15 cellular contexts compared by ENCODE assay signal in genomic region chr22:27130949-27131745, GRCh38.
DNase-seq lines count a peak whose midpoint lies in the region; ATAC-seq, FAIRE-seq and TF ChIP-seq lines count a peak whose summit lies in the region.
"Had no signal": no experiment of that assay in that cellular context is flagged by ENCODE, and none has a peak within 500 bp of the region (broad histone marks: within the 10 kb centered on the region; RNA-seq: fewer than 3 reads in every experiment).

No MANE protein-coding gene starts in this region.

- H4K20me1 ChIP-seq in astrocyte (ENCODE audit: insufficient read depth, low read length): no peaks in the 10 kb centered on the region
- H4K20me1 ChIP-seq in keratinocyte (ENCODE audit: control insufficient read depth, extremely low read depth, insufficient read depth, low read length): no peaks in the 10 kb centered on the region

- H3K36me3 Mint-ChIP-seq in astrocyte (ENCODE audit: low read depth, unreplicated experiment): no peaks in the 10 kb centered on the region
- H3K36me3 Mint-ChIP-seq in CD4-positive, alpha-beta T cell (ENCODE audit: low read depth): no peaks in the 10 kb centered on the region
- H3K36me3 Mint-ChIP-seq: CD4-positive, alpha-beta memory T cell had no signal

- no peak for ATAC-seq in A549
- ATAC-seq in CD4-positive, alpha-beta T cell (ENCODE audit: poor library complexity): no peak
- ATAC-seq in HG02840 (IDR thresholded peaks at IDR 0.05; ENCODE audit: low FRiP score, unreplicated experiment): no peak

- H3K27me3 ChIP-seq in astrocyte (ENCODE audit: insufficient read depth, low read length): no peaks in the 10 kb centered on the region
- no peaks in the 10 kb centered on the region for H3K27me3 ChIP-seq in keratinocyte (ENCODE audit: control insufficient read depth, extremely low read depth, insufficient read depth, low read length)
- H3K27me3 ChIP-seq in CD4-positive, alpha-beta T cell (ENCODE audit: control insufficient read depth, insufficient read depth, low read length): peaks cover 4% of the 10 kb centered on the region

- H2AFZ ChIP-seq in astrocyte (ENCODE audit: low read depth, low read length) (no peak overlapping the region), keratinocyte (ENCODE audit: control insufficient read depth, low read length) (no peak overlapping the region)

- intact Hi-C loops in CD4-positive, alpha-beta T cell (cut with DNase I, micrococcal nuclease): no loop called here

- H3K27ac ChIP-seq in A549 (peak overlapping the region; percentile 87 to 90; a peak in 5 of 6 replicates), HEK293 (ENCODE audit: extremely low read depth, low read depth, low read length) (no peak overlapping the region), astrocyte (ENCODE audit: low read depth, low read length) (peak overlapping the region; percentile 58), keratinocyte (ENCODE audit: control insufficient read depth, insufficient read depth, low read length) (no peak overlapping the region)
- no peak overlapping the region for H3K27ac ChIP-seq in CD4-positive, alpha-beta T cell (ENCODE audit: low read depth, low read length)

- POLR2A ChIA-PET in A549 (lab: Yijun Ruan, JAX): no interaction called here
- POLR2A ChIA-PET in HEK293 (lab: Yijun Ruan, JAX): interaction anchor here (1.0 kb wide), 2 partner anchors 19 to 109 kb away, joined by 3 to 4 read pairs; no protein-coding TSS in a partner anchor
- POLR2A ChIA-PET in CD4-positive, alpha-beta T cell (lab: Charles Lee): no interaction called here

- dilution Hi-C loops in keratinocyte (cut with MboI; ENCODE audit: extremely low pct_ligation_motif_present, low sequenced_read_pairs): no loop called here

- H3K9ac ChIP-seq in astrocyte (ENCODE audit: low read length) (peak overlapping the region; percentile 40), keratinocyte (ENCODE audit: control insufficient read depth, extremely low read depth, insufficient read depth, low read length) (no peak overlapping the region)

- peak overlapping the region; percentile 92 for H3K27ac Mint-ChIP-seq in astrocyte (ENCODE audit: unreplicated experiment)
- H3K27ac Mint-ChIP-seq in CD4-positive, alpha-beta T cell: no peak overlapping the region
- H3K27ac Mint-ChIP-seq: CD4-positive, alpha-beta memory T cell had no signal

- FAIRE-seq in A549 (lab: Jason Lieb, UNC) (no peak), astrocyte (lab: Jason Lieb, UNC) (peak; percentile 76), keratinocyte (lab: Jason Lieb, UNC) (peak; percentile 52), D721Med (lab: Jason Lieb, UNC) (no peak)
- FAIRE-seq: H1 had no signal

- no peak for TF ChIP-seq POLR2A in A549 (IDR thresholded peaks at IDR 0.05; ENCODE audit: low read length)

- H3K9me3 Mint-ChIP-seq in astrocyte (ENCODE audit: unreplicated experiment): peaks cover under 1% of the 10 kb centered on the region
- no peaks in the 10 kb centered on the region for H3K9me3 Mint-ChIP-seq in CD4-positive, alpha-beta T cell

- H3K9me1 ChIP-seq in keratinocyte (ENCODE audit: control insufficient read depth, extremely low read depth, insufficient read depth, low read length): no peaks in the 10 kb centered on the region

- DNase-seq in A549 (ENCODE audit: low read depth in 1 of 2, low spot score in 1 of 2) (no peak), astrocyte (ENCODE audit: low read depth) (peak; percentile 81), keratinocyte (ENCODE audit: low read depth, low spot score) (no peak), dedifferentiated amniotic fluid mesenchymal stem cell (ENCODE audit: extremely low spot score) (no peak), D721Med (ENCODE audit: insufficient read length, low spot score) (no peak)
- no peak for DNase-seq in CD4-positive, alpha-beta T cell
- DNase-seq: CD4-positive, alpha-beta memory T cell; DND-41; Kasumi-1; NCI-H1436 treated with DMSO at 0.1 percent for 48 hours; NCI-H2081 treated with DMSO at 0.1 percent for 48 hours; NCI-H526 had no signal

- H3K4me1 ChIP-seq in A549 (peaks cover 75% of the 10 kb centered on the region), HEK293 (ENCODE audit: control insufficient read depth, insufficient read depth, low read length) (no peaks in the 10 kb centered on the region), astrocyte (ENCODE audit: insufficient read depth, low read length) (peaks cover 56% of the 10 kb centered on the region), keratinocyte (ENCODE audit: control insufficient read depth, extremely low read depth, insufficient read depth, low read length) (peaks cover 42% of the 10 kb centered on the region)

- H3K4me3 Mint-ChIP-seq in astrocyte (ENCODE audit: unreplicated experiment): no peak overlapping the region
- H3K4me3 Mint-ChIP-seq in CD4-positive, alpha-beta T cell: no peak overlapping the region
- H3K4me3 Mint-ChIP-seq: CD4-positive, alpha-beta memory T cell had no signal

- CTCF ChIA-PET in A549 (lab: Yijun Ruan, JAX) (no interaction called here), HEK293 (lab: Yijun Ruan, JAX) (interaction anchor here (0.7 to 1.6 kb wide), 3 partner anchors 7 to 1057 kb away, joined by 3 to 8 read pairs (median 3); no protein-coding TSS in a partner anchor)
- CTCF ChIA-PET in CD4-positive, alpha-beta T cell (lab: Charles Lee): no interaction called here

- peak overlapping the region; percentile 5; the same call in 1 of the 3 replicates for H3K4me2 ChIP-seq in A549
- H3K4me2 ChIP-seq in astrocyte (ENCODE audit: low read length): peak overlapping the region; percentile 21
- no peak overlapping the region for H3K4me2 ChIP-seq in keratinocyte (ENCODE audit: control insufficient read depth, extremely low read depth, insufficient read depth, low read depth, low read length)

- H3K4me3 ChIP-seq in A549: no peak overlapping the region
- H3K4me3 ChIP-seq in HEK293 (ENCODE audit: low read depth, low read length): no peak overlapping the region
- H3K4me3 ChIP-seq in astrocyte (ENCODE audit: insufficient read depth, low read depth, low read length): no peak overlapping the region
- no peak overlapping the region for H3K4me3 ChIP-seq in keratinocyte (ENCODE audit: control insufficient read depth in 2 of 3, extremely low read depth in 1 of 3, insufficient read depth in 2 of 3, low read depth in 1 of 3, low read length in 3 of 3)

- TF ChIP-seq CTCF in A549 (IDR thresholded peaks at IDR 0.05): no peak
- no peak for TF ChIP-seq CTCF in HEK293 (tag by site-specific recombination; IDR thresholded peaks at IDR 0.05)
- no peak for TF ChIP-seq CTCF in astrocyte (IDR thresholded peaks at IDR 0.05; ENCODE audit: insufficient read depth, low read depth, low read length)
- TF ChIP-seq CTCF in keratinocyte (optimal IDR thresholded peaks at IDR 0.05 in 1 of 3, IDR thresholded peaks at IDR 0.05 in 1 of 3, conservative IDR thresholded peaks at IDR 0.05 in 1 of 3; ENCODE audit: extremely low read depth in 1 of 3, insufficient read depth in 2 of 3, low read length in 3 of 3): no peak
- no peak for TF ChIP-seq CTCF in D721Med (IDR thresholded peaks at IDR 0.05; ENCODE audit: insufficient read depth, missing control alignments)
- no peak for TF ChIP-seq CTCF in CD4-positive, alpha-beta T cell (IDR thresholded peaks at IDR 0.05)

- WGBS in A549 (ENCODE audit: missing lambda C conversion rate): 52% methylated on average over 8 of the region's 8 CpGs

- no peak for TF ChIP-seq EP300 in A549 (IDR thresholded peaks at IDR 0.05)

- no peaks in the 10 kb centered on the region for H3K79me2 ChIP-seq in astrocyte (ENCODE audit: insufficient read depth, low read length)
- no peaks in the 10 kb centered on the region for H3K79me2 ChIP-seq in keratinocyte (ENCODE audit: control insufficient read depth, insufficient read depth, low read length)

- peaks cover under 1% of the 10 kb centered on the region; the same call in 1 of the 3 replicates for H3K9me3 ChIP-seq in A549
- H3K9me3 ChIP-seq in HEK293 (ENCODE audit: control insufficient read depth, insufficient read depth, low read depth, low read length): no peaks in the 10 kb centered on the region
- no peaks in the 10 kb centered on the region for H3K9me3 ChIP-seq in astrocyte (ENCODE audit: insufficient read depth, low read depth, low read length)
- H3K9me3 ChIP-seq in keratinocyte (ENCODE audit: control insufficient read depth, low read depth, low read length): no peaks in the 10 kb centered on the region
- no peaks in the 10 kb centered on the region for H3K9me3 ChIP-seq in CD4-positive, alpha-beta T cell (ENCODE audit: control insufficient read depth, low read length)

- H3K27me3 Mint-ChIP-seq in astrocyte (ENCODE audit: low read depth, unreplicated experiment): no peaks in the 10 kb centered on the region
- peaks cover 48% of the 10 kb centered on the region for H3K27me3 Mint-ChIP-seq in CD4-positive, alpha-beta T cell

- TF ChIP-seq RAD21 in A549 (conservative IDR thresholded peaks at IDR 0.05 in 1 of 2, IDR thresholded peaks at IDR 0.05 in 1 of 2): no peak

- H3K36me3 ChIP-seq in HEK293 (ENCODE audit: control insufficient read depth in 2 of 2, insufficient read depth in 1 of 2, low read length in 2 of 2) (no peaks in the 10 kb centered on the region), astrocyte (ENCODE audit: insufficient read depth, low read length) (no peaks in the 10 kb centered on the region), keratinocyte (ENCODE audit: control insufficient read depth in 2 of 2, extremely low read depth in 1 of 2, insufficient read depth in 2 of 2, low read length in 2 of 2) (no peaks in the 10 kb centered on the region)

- H3K4me1 Mint-ChIP-seq in astrocyte (ENCODE audit: low read depth, unreplicated experiment): peaks cover 46% of the 10 kb centered on the region
- H3K4me1 Mint-ChIP-seq in CD4-positive, alpha-beta T cell (ENCODE audit: low read depth): no peaks in the 10 kb centered on the region
- H3K4me1 Mint-ChIP-seq: CD4-positive, alpha-beta memory T cell had no signal

TF ChIP-seq in A549, 52 proteins besides CTCF, POLR2A, EP300 and RAD21 (continues in another document):
- TF ChIP-seq CHD2 (IDR thresholded peaks at IDR 0.05; ENCODE audit: low read length, partially characterized antibody) (no peak), E2F6 (IDR thresholded peaks at IDR 0.05; ENCODE audit: borderline replicate concordance, low read depth) (no peak), HOXA7 (CRISPR knock-in tag; IDR thresholded peaks at IDR 0.05) (no peak)

TF ChIP-seq in HEK293, 187 proteins besides CTCF, POLR2A, EP300 and RAD21 (continues in another document):
- TF ChIP-seq ZNF184 (tag by site-specific recombination; IDR thresholded peaks at IDR 0.05) (no peak), ZNF629 (tag by site-specific recombination; IDR thresholded peaks at IDR 0.05) (0 out of 2 replicates have a peak, but pooled peaks have one; percentile 33), ZNF114 (tag by site-specific recombination; IDR thresholded peaks at IDR 0.05) (no peak)

Comparison
In these comparisons a context has a peak if more than half of its experiments do, and no peak if none do; other contexts are left out.
1. H3K27ac ChIP-seq: peak in A549 (2 of 2) and astrocyte (single experiment); none in HEK293 (single experiment), keratinocyte (single experiment) and CD4-positive, alpha-beta T cell (single experiment).